Comparison of ENCODE assay signal across 6 cellular contexts in the genomic region with DNA sequence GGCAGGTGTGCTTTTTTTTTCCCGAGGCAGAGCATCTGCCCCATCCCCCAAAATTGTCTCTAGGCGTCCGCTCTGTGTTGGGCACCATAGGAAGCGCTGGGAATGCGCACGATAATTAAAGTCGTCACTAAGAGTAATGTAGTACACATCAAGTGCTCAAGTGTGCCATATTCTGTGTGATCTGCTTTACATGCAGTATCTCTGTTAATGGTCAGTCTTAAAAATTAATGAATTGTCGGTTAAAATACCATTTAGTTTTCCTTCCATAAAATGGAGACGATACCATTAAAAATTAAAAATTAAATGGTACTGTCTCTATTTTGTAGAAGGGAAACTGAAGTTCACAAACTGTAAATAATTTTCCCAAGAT. TPM values are rescaled to one million over a fixed set of nuclear protein-coding genes. Genes with fewer than 3 reads are reported as not detected.
DNase-seq lines count a peak whose midpoint lies in the region; ATAC-seq and TF ChIP-seq lines count a peak whose summit lies in the region.

No MANE protein-coding gene starts in this region.

- peak overlapping the region; percentile 96 for H3K27ac Mint-ChIP-seq in stimulated activated memory B cell treated with anti-CD40 and anti-IgM and Interleukin-4, amounts not matched to agents 10 μg/mL and 1 μg/mL and 100 μg/mL, for 72 hours

- DNase-seq in epithelial cell of proximal tubule (ENCODE audit: low read depth) (no peak), RPMI8226 (no peak)
- DNase-seq in stimulated activated CD4-positive, alpha-beta T cell treated with anti-CD3 and anti-CD28 coated beads, Interleukin-2, amount 100 ng/mL, for 24 hours, result no peak

- peaks cover 4% of the 10 kb centered on the region for H3K9me3 Mint-ChIP-seq in stimulated activated memory B cell treated with anti-CD40 and anti-IgM and Interleukin-4, amounts not matched to agents 10 μg/mL and 1 μg/mL and 100 μg/mL, for 72 hours

- TF ChIP-seq CTCF in epithelial cell of proximal tubule (conservative IDR thresholded peaks at IDR 0.05; ENCODE audit: low read depth, low read length), result no peak

- H3K4me1 Mint-ChIP-seq in stimulated activated memory B cell treated with anti-CD40 and anti-IgM and Interleukin-4, amounts not matched to agents 10 μg/mL and 1 μg/mL and 100 μg/mL, for 72 hours, result peaks cover 38% of the 10 kb centered on the region

- H3K36me3 Mint-ChIP-seq in stimulated activated memory B cell treated with anti-CD40 and anti-IgM and Interleukin-4, amounts not matched to agents 10 μg/mL and 1 μg/mL and 100 μg/mL, for 72 hours, result peaks cover 15% of the 10 kb centered on the region

- H3K27me3 Mint-ChIP-seq in stimulated activated memory B cell treated with anti-CD40 and anti-IgM and Interleukin-4, amounts not matched to agents 10 μg/mL and 1 μg/mL and 100 μg/mL, for 72 hours, result no peaks in the 10 kb centered on the region

- peak overlapping the region; percentile 73 for H3K4me3 ChIP-seq in epithelial cell of proximal tubule (ENCODE audit: low read depth, low read length)

- peak overlapping the region; percentile 96 for H3K4me3 Mint-ChIP-seq in stimulated activated memory B cell treated with anti-CD40 and anti-IgM and Interleukin-4, amounts not matched to agents 10 μg/mL and 1 μg/mL and 100 μg/mL, for 72 hours

- ATAC-seq in GM19328 (IDR thresholded peaks at IDR 0.05; ENCODE audit: unreplicated experiment) (peak; percentile 18), HG03558 (IDR thresholded peaks at IDR 0.05; ENCODE audit: extremely low read depth, unreplicated experiment) (peak; percentile 9)
- peak; percentile 44 for ATAC-seq in stimulated activated memory B cell treated with anti-CD40 and anti-IgM and Interleukin-4, amounts not matched to agents 10 μg/mL and 1 μg/mL and 100 μg/mL, for 72 hours

RNA-seq across cellular contexts. Expression of a gene that starts 0.5 kb away (rescaled TPM):
- 282 and 394 TPM in 2 replicates for total RNA-seq in epithelial cell of proximal tubule

RNA-seq across cellular contexts. Expression of a gene that starts 49.5 kb away (rescaled TPM):
- total RNA-seq in epithelial cell of proximal tubule, result 20.7 and 30.5 TPM in 2 replicates

RNA-seq across cellular contexts. Expression of a gene that starts 54.8 kb away (rescaled TPM):
- total RNA-seq in epithelial cell of proximal tubule, result 4.4 and 9.8 TPM in 2 replicates

RNA-seq across cellular contexts. Expression of a gene that starts 56.5 kb away (rescaled TPM):
- 0.92 and 4.6 TPM in 2 replicates for total RNA-seq in epithelial cell of proximal tubule
